ENCODE assay signal across 35 cellular contexts in genomic region chr7:157989611-157990010, GRCh38.
"Had no signal": no experiment of that assay in that cellular context is flagged by ENCODE, and none has a peak within 500 bp of the region (broad histone marks: within the 10 kb centered on the region; RNA-seq: fewer than 3 reads in every experiment).

No MANE protein-coding gene starts in this region.

- H3K27me3 Mint-ChIP-seq: activated CD4-positive, alpha-beta T cell treated with anti-CD3 and anti-CD28 coated beads for 36 hours; activated CD4-positive, alpha-beta T cell treated with anti-CD3 and anti-CD28 coated beads, Interleukin-2, amount 10 ng/mL, durations not matched to agents 24 days and 14 days; activated CD8-positive, alpha-beta memory T cell treated with anti-CD3 and anti-CD28 coated beads, Interleukin-2, amount 10 ng/mL, durations not matched to agents 7 days and 5 days; activated naive CD8-positive, alpha-beta T cell had no signal

- H3K36me3 Mint-ChIP-seq: activated CD4-positive, alpha-beta memory T cell treated with anti-CD3 and anti-CD28 coated beads for 36 hours; activated CD8-positive, alpha-beta memory T cell treated with anti-CD3 and anti-CD28 coated beads, Interleukin-2, amount 10 ng/mL, durations not matched to agents 7 days and 5 days; activated naive CD8-positive, alpha-beta T cell had no signal

- ATAC-seq: activated CD4-positive, alpha-beta T cell treated with anti-CD3 and anti-CD28 coated beads for 36 hours; activated CD8-positive, alpha-beta memory T cell treated with anti-CD3 and anti-CD28 coated beads, Interleukin-2, amount 10 ng/mL, durations not matched to agents 7 days and 5 days; activated CD8-positive, alpha-beta T cell treated with anti-CD3 and anti-CD28 coated beads, Interleukin-2, amount 10 ng/mL, durations not matched to agents 7 days and 5 days; effector memory CD8-positive, alpha-beta T cell; foreskin keratinocyte; gastrocnemius medialis; T-helper 17 cell had no signal

- H3K9me3 Mint-ChIP-seq: activated CD4-positive, alpha-beta memory T cell treated with anti-CD3 and anti-CD28 coated beads for 36 hours; activated T-helper 1 cell treated with anti-CD3 and anti-CD28 coated beads, Interleukin-12 subunit alpha, Interleukin-12 subunit beta, Interleukin-2, Interleukin-4 antibody, amounts not matched to agents 30 ng/mL and 10 ng/mL and 1 ng/mL, durations not matched to agents 14 hours and 24 hours and 36 hours; activated T-helper 2 cell treated with anti-CD3 and anti-CD28 coated beads, Interferon-gamma antibody, Interleukin-2, Interleukin-4, amounts not matched to agents 10 μg/mL and 5 μg/mL and 100 μg/mL, durations not matched to agents 14 hours and 24 hours and 36 hours; T-helper 2 cell treated with Interferon-gamma antibody and Interleukin-4, amounts not matched to agents 5 μg/mL and 100 μg/mL, for 36 hours had no signal

- DNase-seq: activated CD4-positive, alpha-beta memory T cell treated with anti-CD3 and anti-CD28 coated beads for 36 hours; activated CD4-positive, alpha-beta T cell treated with anti-CD3 and anti-CD28 coated beads for 36 hours; activated CD4-positive, alpha-beta T cell treated with anti-CD3 and anti-CD28 coated beads, Interleukin-2, amount 10 ng/mL, durations not matched to agents 24 days and 14 days; activated CD4-positive, CD25-positive, alpha-beta regulatory T cell; activated CD4-positive, CD25-positive, alpha-beta regulatory T cell treated with anti-CD3 and anti-CD28 coated beads, Interleukin-2, amount 50 U/mL, for 72 hours; activated CD8-positive, alpha-beta memory T cell treated with anti-CD3 and anti-CD28 coated beads, Interleukin-2, amount 10 ng/mL, durations not matched to agents 7 days and 5 days; activated CD8-positive, alpha-beta memory T cell treated with anti-CD3 and anti-CD28 coated beads, Interleukin-2, amount 50 U/mL, for 4 hours; activated CD8-positive, alpha-beta T cell treated with anti-CD3 and anti-CD28 coated beads, Interleukin-2, amount 10 ng/mL, durations not matched to agents 7 days and 5 days; activated gamma-delta T cell treated with Interleukin-2 at 50 U/mL for 16 hours; activated naive CD4-positive, alpha-beta T cell treated with anti-CD3 and anti-CD28 coated beads, Interleukin-2, amount 50 U/mL, for 16 hours; activated naive CD4-positive, alpha-beta T cell treated with Interleukin-2 at 50 U/mL for 16 hours; activated T-cell treated with anti-CD3 and anti-CD28 coated beads, Interleukin-2, amount 50 U/mL, for 1 hour; activated T-cell treated with anti-CD3 and anti-CD28 coated beads, Interleukin-2, amount 50 U/mL, for 48 hours; amniotic stem cell; anterior cingulate cortex; brain microvascular endothelial cell; caudate nucleus; cortex of kidney; dermis blood vessel endothelial cell; effector CD4-positive, alpha-beta T cell; effector memory CD8-positive, alpha-beta T cell; erythroblast; foreskin keratinocyte; gastrocnemius medialis; glutamatergic neuron; T-helper 1 cell; T-helper 17 cell had no signal

- H3K36me3 ChIP-seq: brain microvascular endothelial cell, esophagus muscularis mucosa, gastrocnemius medialis had no signal

- H3K4me1 ChIP-seq: esophagus muscularis mucosa, foreskin keratinocyte, gastrocnemius medialis had no signal

- FAIRE-seq: astrocyte, bronchial epithelial cell, colon had no signal

- H3K4me3 ChIP-seq: esophagus muscularis mucosa, gastrocnemius medialis had no signal

- H3K9me3 ChIP-seq: esophagus muscularis mucosa, gastrocnemius medialis had no signal

- H3K27me3 ChIP-seq: brain microvascular endothelial cell, foreskin keratinocyte, gastrocnemius medialis had no signal

- H3K4me3 Mint-ChIP-seq: activated CD4-positive, alpha-beta memory T cell treated with anti-CD3 and anti-CD28 coated beads for 36 hours; activated CD4-positive, alpha-beta T cell treated with anti-CD3 and anti-CD28 coated beads for 36 hours; activated CD4-positive, alpha-beta T cell treated with anti-CD3 and anti-CD28 coated beads, Interleukin-2, amount 10 ng/mL, durations not matched to agents 24 days and 14 days; activated CD8-positive, alpha-beta memory T cell treated with anti-CD3 and anti-CD28 coated beads, Interleukin-2, amount 10 ng/mL, durations not matched to agents 7 days and 5 days; activated CD8-positive, alpha-beta T cell treated with anti-CD3 and anti-CD28 coated beads, Interleukin-2, amount 10 ng/mL, durations not matched to agents 7 days and 5 days; activated naive CD8-positive, alpha-beta T cell; activated T-helper 1 cell treated with anti-CD3 and anti-CD28 coated beads, Interleukin-12 subunit alpha, Interleukin-12 subunit beta, Interleukin-2, Interleukin-4 antibody, amounts not matched to agents 30 ng/mL and 10 ng/mL and 1 ng/mL, durations not matched to agents 14 hours and 24 hours and 36 hours; effector memory CD8-positive, alpha-beta T cell; T-helper 17 cell; T-helper 2 cell treated with Interferon-gamma antibody and Interleukin-4, amounts not matched to agents 5 μg/mL and 100 μg/mL, for 36 hours had no signal

- H3K27ac Mint-ChIP-seq: activated CD4-positive, alpha-beta memory T cell treated with anti-CD3 and anti-CD28 coated beads for 36 hours; activated CD4-positive, alpha-beta T cell treated with anti-CD3 and anti-CD28 coated beads for 36 hours; activated CD4-positive, alpha-beta T cell treated with anti-CD3 and anti-CD28 coated beads, Interleukin-2, amount 10 ng/mL, durations not matched to agents 24 days and 14 days; activated CD8-positive, alpha-beta memory T cell treated with anti-CD3 and anti-CD28 coated beads, Interleukin-2, amount 10 ng/mL, durations not matched to agents 7 days and 5 days; activated CD8-positive, alpha-beta T cell treated with anti-CD3 and anti-CD28 coated beads, Interleukin-2, amount 10 ng/mL, durations not matched to agents 7 days and 5 days; activated naive CD8-positive, alpha-beta T cell; activated T-helper 1 cell treated with anti-CD3 and anti-CD28 coated beads, Interleukin-12 subunit alpha, Interleukin-12 subunit beta, Interleukin-2, Interleukin-4 antibody, amounts not matched to agents 30 ng/mL and 10 ng/mL and 1 ng/mL, durations not matched to agents 14 hours and 24 hours and 36 hours; activated T-helper 2 cell treated with anti-CD3 and anti-CD28 coated beads, Interferon-gamma antibody, Interleukin-2, Interleukin-4, amounts not matched to agents 10 μg/mL and 5 μg/mL and 100 μg/mL, durations not matched to agents 14 hours and 24 hours and 36 hours; effector memory CD8-positive, alpha-beta T cell; T-helper 17 cell; T-helper 2 cell treated with Interferon-gamma antibody and Interleukin-4, amounts not matched to agents 5 μg/mL and 100 μg/mL, for 36 hours had no signal

- H3K27ac ChIP-seq: brain microvascular endothelial cell, esophagus muscularis mucosa, foreskin keratinocyte, gastrocnemius medialis had no signal

- H3K4me1 Mint-ChIP-seq: activated CD4-positive, alpha-beta T cell treated with anti-CD3 and anti-CD28 coated beads for 36 hours; activated CD4-positive, alpha-beta T cell treated with anti-CD3 and anti-CD28 coated beads, Interleukin-2, amount 10 ng/mL, durations not matched to agents 24 days and 14 days; activated CD8-positive, alpha-beta memory T cell treated with anti-CD3 and anti-CD28 coated beads, Interleukin-2, amount 10 ng/mL, durations not matched to agents 7 days and 5 days had no signal
